Comparison of ENCODE assay signal across 8 cellular contexts in the genomic region with DNA sequence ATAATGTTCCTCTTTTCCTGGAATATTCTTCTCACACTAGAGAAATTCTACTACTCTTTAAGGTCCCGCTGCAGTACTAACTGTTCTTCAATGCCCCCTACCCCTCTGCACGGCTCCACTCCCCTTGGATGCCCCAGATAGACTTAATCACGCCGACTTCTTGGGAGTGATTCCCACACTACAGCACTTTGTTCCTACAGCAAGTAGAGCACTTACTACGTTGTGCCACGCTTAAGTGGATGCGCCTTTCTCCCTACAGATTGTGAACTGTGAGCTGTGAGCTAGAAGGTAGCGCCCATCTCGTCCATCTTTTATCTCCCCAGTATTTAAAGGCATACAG. TPM values are rescaled to one million over a fixed set of nuclear protein-coding genes. Genes with fewer than 3 reads are reported as not detected.
A peak's percentile ranks its signal among the peaks of the same experiment; 100 is the strongest.
DNase-seq lines count a peak whose midpoint lies in the region; ATAC-seq, FAIRE-seq and TF ChIP-seq lines count a peak whose summit lies in the region.

No MANE protein-coding gene starts in this region.

- peak overlapping the region; percentile 88 for H2AFZ ChIP-seq in K562 (ENCODE audit: low read depth, low read length)

- 1% methylated on average over 9 of the region's 9 CpGs for WGBS in K562 (ENCODE audit: insufficient coverage, low coverage, missing lambda C conversion rate)
- WGBS in mesodermal cell (ENCODE audit: insufficient coverage in 2 of 2), 2 experiments = 71 to 92% methylated on average over 3 to 8 of the region's 9 CpGs
- 22 to 34% methylated on average over 9 of the region's 9 CpGs for WGBS in aorta, 2 donors

- peak overlapping the region; percentile 98 for H3K4me2 ChIP-seq in K562 (ENCODE audit: insufficient read depth, low read length)

- TF ChIP-seq CTCF in right atrium auricular region (IDR thresholded peaks at IDR 0.05) = no peak
- no peak for TF ChIP-seq CTCF in K562 (IDR thresholded peaks at IDR 0.05 in 2 of 3, conservative IDR thresholded peaks at IDR 0.05 in 1 of 3; ENCODE audit: insufficient read depth in 2 of 3, low read depth in 1 of 3, low read length in 3 of 3)

- peak overlapping the region; percentile 86 to 90 for H3K4me3 ChIP-seq in right atrium auricular region
- H3K4me3 ChIP-seq in K562 = peak overlapping the region; percentile 58
- peak overlapping the region; percentile 88 for H3K4me3 ChIP-seq in mesodermal cell (ENCODE audit: extremely low read depth, insufficient read depth, low read length, poor library complexity, severe bottlenecking)
- H3K4me3 ChIP-seq in aorta (ENCODE audit: low read length in 2 of 2) = peak overlapping the region; percentile 37 to 75

- peaks cover 54% of the 10 kb centered on the region for H3K79me2 ChIP-seq in K562 (ENCODE audit: control insufficient read depth, insufficient read depth, low read length)

- no peaks in the 10 kb centered on the region for H3K27me3 ChIP-seq in right atrium auricular region
- no peaks in the 10 kb centered on the region for H3K27me3 ChIP-seq in K562 (ENCODE audit: control insufficient read depth in 2 of 2, insufficient read depth in 2 of 2, low read length in 2 of 2)
- no peaks in the 10 kb centered on the region for H3K27me3 ChIP-seq in aorta (ENCODE audit: control insufficient read depth in 1 of 2, insufficient read depth in 2 of 2, low read length in 1 of 2)

- no TSS peak for BruUV-seq in K562 (replicated peaks; lab: Mats Ljungman, UMichigan)

- TF ChIP-seq RAD21 in K562 (CRISPR knock-in tag; conservative IDR thresholded peaks at IDR 0.05 in 1 of 2, IDR thresholded peaks at IDR 0.05 in 1 of 2) = no peak

- H3K9me3 ChIP-seq in right atrium auricular region (peaks cover 23 to 32% of the 10 kb centered on the region in 2 donors), K562 (replicated peaks; ENCODE audit: control insufficient read depth, insufficient read depth, low read depth, low read length) (peaks cover 19% of the 10 kb centered on the region), mesodermal cell (ENCODE audit: control insufficient read depth, low read length) (peaks cover 43% of the 10 kb centered on the region), aorta (ENCODE audit: control insufficient read depth, low read length) (peaks cover 4% of the 10 kb centered on the region)

- no peak for DNase-seq in right atrium auricular region (ENCODE audit: low spot score)
- no peak for DNase-seq in Right ventricle myocardium inferior (ENCODE audit: missing footprints)
- peak in 1 of 4 experiments; percentile 56 for DNase-seq in K562 (ENCODE audit: extremely low read depth in 1 of 4, low spot score in 3 of 4)
- DNase-seq in aorta = no peak
- no peak for DNase-seq in NOMO-1 treated with DMSO at 0.1 percent for 48 hours (lab: John Stamatoyannopoulos, UW; ENCODE audit: unreplicated experiment)
- DNase-seq in activated CD8-positive, alpha-beta memory T cell treated with anti-CD3 and anti-CD28 coated beads for 24 hours = no peak
- no peak for DNase-seq in UCSD-AML1 (lab: John Stamatoyannopoulos, UW; ENCODE audit: unreplicated experiment)

- TF ChIP-seq POLR2A in K562 (conservative IDR thresholded peaks at IDR 0.05) = no peak

- H3K27ac ChIP-seq in right atrium auricular region (peak overlapping the region; percentile 99), K562 (ENCODE audit: extremely low read depth, low read depth, low read length) (peak overlapping the region; percentile 69), mesodermal cell (ENCODE audit: low read depth, low read length, severe bottlenecking) (peak overlapping the region; percentile 96), aorta (ENCODE audit: low read depth in 1 of 2, low read length in 2 of 2) (peak overlapping the region in 1 of 2 donors; percentile 13)

- ATAC-seq in Right ventricle myocardium inferior (no peak), K562 (no peak), aorta (ENCODE audit: low FRiP score) (no peak)

- in situ Hi-C loops in K562 (cut with MboI) = no loop called here

- peaks cover 45% of the 10 kb centered on the region for H3K36me3 ChIP-seq in right atrium auricular region
- peaks cover 41% of the 10 kb centered on the region for H3K36me3 ChIP-seq in K562 (ENCODE audit: control insufficient read depth, insufficient read depth, low read length)
- H3K36me3 ChIP-seq in mesodermal cell (ENCODE audit: control insufficient read depth, insufficient read depth, low read length) = peaks cover 51% of the 10 kb centered on the region
- H3K36me3 ChIP-seq in aorta (ENCODE audit: control insufficient read depth in 1 of 2, insufficient read depth in 2 of 2, low read length in 1 of 2) = peaks cover 6% of the 10 kb centered on the region in 2 donors

- H3K4me1 ChIP-seq in right atrium auricular region (peaks cover 0 to 38% of the 10 kb centered on the region in 2 donors), K562 (replicated peaks in 1 of 2; ENCODE audit: control insufficient read depth in 2 of 2, insufficient read depth in 2 of 2, low read length in 2 of 2) (peaks cover 23 to 36% of the 10 kb centered on the region in 2 experiments), mesodermal cell (ENCODE audit: control insufficient read depth, insufficient read depth, low read length, poor library complexity, severe bottlenecking) (peaks cover 26% of the 10 kb centered on the region), aorta (ENCODE audit: control insufficient read depth in 1 of 2, insufficient read depth in 2 of 2, low read length in 2 of 2) (peaks cover 0 to 4% of the 10 kb centered on the region in 2 donors)

- FAIRE-seq in K562 (lab: Jason Lieb, UNC) = no peak

- intact Hi-C loops in Right ventricle myocardium inferior (cut with DNase I) (loop anchor here (5.0 kb wide), 1 partner anchor 110 kb away; no protein-coding TSS in a partner anchor), K562 (cut with micrococcal nuclease) (no loop called here), aorta (cut with DNase I) (loop anchor here in 1 of 2 donors (5.0 kb wide), 1 partner anchor 35 kb away; no protein-coding TSS in a partner anchor)

- CTCF ChIA-PET in K562 (lab: Yijun Ruan, JAX; ENCODE audit: low intra/inter-chr PET ratio) = no interaction called here

- peak overlapping the region; percentile 84 to 99; a peak in 3 of 4 replicates for H3K9ac ChIP-seq in K562 (ENCODE audit: insufficient read depth in 1 of 2, low read depth in 2 of 2, low read length in 2 of 2)

- no peaks in the 10 kb centered on the region for H3K9me1 ChIP-seq in K562 (ENCODE audit: control insufficient read depth, insufficient read depth, low read length)

- POLR2A ChIA-PET in K562 (lab: Yijun Ruan, JAX) = interaction anchor here (0.6 to 1.9 kb wide), 6 partner anchors 11 to 26 kb away, joined by 3 to 27 read pairs (median 4); partner anchors contain the start of gene HNRNPR

- TF ChIP-seq EP300 in K562 (IDR thresholded peaks at IDR 0.05; ENCODE audit: low read length) = no peak

- H4K20me1 ChIP-seq in K562 (replicated peaks; ENCODE audit: control insufficient read depth, insufficient read depth, low read length) = no peaks in the 10 kb centered on the region

RNA-seq across cellular contexts. Expression of gene ZNF436, which starts 2.2 kb away (rescaled TPM):
- total RNA-seq in right atrium auricular region (1 to 10 TPM; 7.9 to 10.0 TPM), Right ventricle myocardium inferior (13.4 TPM), K562 (2014; rRNA removed) (6.2 and 7.0 TPM in 2 replicates), K562 (2014; rRNA removed; fragmentation: Illumina TruSeq; extraction: Trizol) (8.3 and 9.4 TPM in 2 replicates), K562 (2015; rRNA removed; fragmentation: Illumina TruSeq; extraction: Trizol) (11.3 and 11.9 TPM in 2 replicates), K562 (2021) (6.9 and 7.4 TPM in 2 replicates), aorta (10 to 100 TPM; 12.5 to 35.4 TPM)
- total RNA-seq in K562 (2011; cell fraction: chromatin; rRNA removed; ENCODE audit: low replicate concordance) = 10.7 and 18.5 TPM in 2 replicates
- total RNA-seq in K562 (2011; cell fraction: nucleolus; rRNA removed) = 8.7 and 9.7 TPM in 2 replicates
- total RNA-seq in K562 (2011; cell fraction: nucleoplasm; rRNA removed) = 11.4 and 13.0 TPM in 2 replicates
- polyA plus RNA-seq in K562 (2011; rRNA removed) (8.0 and 9.7 TPM in 2 replicates), K562 (2014; fragmentation: Illumina TruSeq; extraction: Trizol) (6.8 and 7.3 TPM in 2 replicates), K562 (2014; fragmentation: Nextera tagmentation; extraction: Ambion mirVana) (1 to 10 TPM; 2.1 to 3.3 TPM), K562 (2014; rRNA removed) (3.8 and 4.5 TPM in 2 replicates), aorta (1 to 10 TPM; 3.6 to 5.1 TPM)
- 2.4 and 6.8 TPM in 2 replicates for polyA plus RNA-seq in K562 (2011; cell fraction: cytosol; rRNA removed)
- 9.0 and 14.4 TPM in 2 replicates for polyA plus RNA-seq in K562 (2011; cell fraction: nucleus; rRNA removed)
- polyA plus RNA-seq in K562 (2012) = 4.6 and 5.2 TPM in 2 replicates
- polyA minus RNA-seq in K562 (2011; rRNA and poly(A)+ RNA removed) = 18.1 and 28.7 TPM in 2 replicates
- polyA minus RNA-seq in K562 (2011; cell fraction: cytosol; rRNA and poly(A)+ RNA removed) = 7.3 and 7.8 TPM in 2 replicates
- polyA minus RNA-seq in K562 (2011; cell fraction: nucleus; rRNA and poly(A)+ RNA removed) = 7.9 and 17.7 TPM in 2 replicates
- 8.3 TPM for polyA plus RNA-seq in mesodermal cell (2013, experiment 1 of 2)
- polyA plus RNA-seq in mesodermal cell (2013, experiment 2 of 2) = 7.2 TPM

RNA-seq across cellular contexts. Expression of gene HNRNPR, which starts 23.3 kb away (rescaled TPM):
- total RNA-seq in right atrium auricular region (10 to 100 TPM; 40.5 to 51.6 TPM), Right ventricle myocardium inferior (59.3 TPM), K562 (2014; rRNA removed) (212 and 244 TPM in 2 replicates), K562 (2014; rRNA removed; fragmentation: Illumina TruSeq; extraction: Trizol) (301 and 338 TPM in 2 replicates), K562 (2015; rRNA removed; fragmentation: Illumina TruSeq; extraction: Trizol) (321 and 351 TPM in 2 replicates), K562 (2021) (238 and 253 TPM in 2 replicates), aorta (100 to 1,000 TPM; 113 to 120 TPM)
- total RNA-seq in K562 (2011; cell fraction: chromatin; rRNA removed; ENCODE audit: low replicate concordance) = 99.0 and 265 TPM in 2 replicates
- 46.7 and 67.2 TPM in 2 replicates for total RNA-seq in K562 (2011; cell fraction: nucleolus; rRNA removed)
- 120 and 158 TPM in 2 replicates for total RNA-seq in K562 (2011; cell fraction: nucleoplasm; rRNA removed)
- polyA plus RNA-seq in K562 (2011; rRNA removed) (270 and 360 TPM in 2 replicates), K562 (2014; fragmentation: Illumina TruSeq; extraction: Trizol) (318 and 372 TPM in 2 replicates), K562 (2014; fragmentation: Nextera tagmentation; extraction: Ambion mirVana) (10 to 100 TPM; 80.9 to 93.4 TPM), K562 (2014; rRNA removed) (321 and 349 TPM in 2 replicates), aorta (10 to 100 TPM; 56.6 to 69.1 TPM)
- polyA plus RNA-seq in K562 (2011; cell fraction: cytosol; rRNA removed) = 81.4 and 163 TPM in 2 replicates
- 58.1 and 89.0 TPM in 2 replicates for polyA plus RNA-seq in K562 (2011; cell fraction: nucleus; rRNA removed)
- 153 and 259 TPM in 2 replicates for polyA plus RNA-seq in K562 (2012)
- 270 and 312 TPM in 2 replicates for polyA minus RNA-seq in K562 (2011; rRNA and poly(A)+ RNA removed)
- 94.9 and 109 TPM in 2 replicates for polyA minus RNA-seq in K562 (2011; cell fraction: cytosol; rRNA and poly(A)+ RNA removed)
- polyA minus RNA-seq in K562 (2011; cell fraction: nucleus; rRNA and poly(A)+ RNA removed) = 78.8 and 184 TPM in 2 replicates
- 129 TPM for polyA plus RNA-seq in mesodermal cell (2013, experiment 1 of 2)
- polyA plus RNA-seq in mesodermal cell (2013, experiment 2 of 2) = 145 TPM

RNA-seq across cellular contexts. Expression of gene TCEA3, which starts 57.1 kb away (rescaled TPM):
- total RNA-seq in right atrium auricular region (10 to 100 TPM; 24.4 to 40.1 TPM), Right ventricle myocardium inferior (73.6 TPM), K562 (2014; rRNA removed) (0.33 and 0.54 TPM in 2 replicates), K562 (2014; rRNA removed; fragmentation: Illumina TruSeq; extraction: Trizol) (0.45 and 0.51 TPM in 2 replicates), K562 (2015; rRNA removed; fragmentation: Illumina TruSeq; extraction: Trizol) (0.34 and 0.36 TPM in 2 replicates), K562 (2021) (0.49 and 0.55 TPM in 2 replicates), aorta (10 to 100 TPM; 25.7 to 51.3 TPM)
- 0.86 and 1.4 TPM in 2 replicates for total RNA-seq in K562 (2011; cell fraction: chromatin; rRNA removed; ENCODE audit: low replicate concordance)
- 0.67 and 1.4 TPM in 2 replicates for total RNA-seq in K562 (2011; cell fraction: nucleolus; rRNA removed)
- total RNA-seq in K562 (2011; cell fraction: nucleoplasm; rRNA removed) = 0.66 and 0.84 TPM in 2 replicates
- polyA plus RNA-seq in K562 (2011; rRNA removed) (0.34 and 0.54 TPM in 2 replicates), K562 (2014; fragmentation: Illumina TruSeq; extraction: Trizol) (0.16 and 0.66 TPM in 2 replicates), K562 (2014; fragmentation: Nextera tagmentation; extraction: Ambion mirVana) (under 1 TPM; 0.03 to 0.10 TPM), K562 (2014; rRNA removed) (0.13 and 0.80 TPM in 2 replicates), aorta (10 to 100 TPM; 31.2 to 37.3 TPM)
- 0.19 and 0.45 TPM in 2 replicates for polyA plus RNA-seq in K562 (2011; cell fraction: cytosol; rRNA removed)
- 0.81 and 0.90 TPM in 2 replicates for polyA plus RNA-seq in K562 (2011; cell fraction: nucleus; rRNA removed)
- 0.49 and 0.76 TPM in 2 replicates for polyA plus RNA-seq in K562 (2012)
- polyA minus RNA-seq in K562 (2011; rRNA and poly(A)+ RNA removed) = 0.25 and 0.27 TPM in 2 replicates
- not detected in 2 replicates for polyA minus RNA-seq in K562 (2011; cell fraction: cytosol; rRNA and poly(A)+ RNA removed)
- 0.27 and 0.56 TPM in 2 replicates for polyA minus RNA-seq in K562 (2011; cell fraction: nucleus; rRNA and poly(A)+ RNA removed)
- 2.2 TPM for polyA plus RNA-seq in mesodermal cell (2013, experiment 1 of 2)
- polyA plus RNA-seq in mesodermal cell (2013, experiment 2 of 2) = 3.3 TPM

Comparison
In these comparisons a context has a peak if more than half of its experiments do, and no peak if none do; other contexts are left out.
1. RNA of gene TCEA3, which starts 57.1 kb away (total RNA-seq): 73.6 TPM in Right ventricle myocardium inferior (single experiment), 25.7 to 51.3 TPM in aorta and 24.4 to 40.1 TPM in right atrium auricular region; 0.33 to 1.4 TPM in K562; every median in the first group is over 10 times any median in the second.
2. Peak in every context shown above with its lines, with median percentiles within 50 percentile points of each other: H3K4me3 ChIP-seq.